ENCODE assay signal across 26 cellular contexts in the genomic region with DNA sequence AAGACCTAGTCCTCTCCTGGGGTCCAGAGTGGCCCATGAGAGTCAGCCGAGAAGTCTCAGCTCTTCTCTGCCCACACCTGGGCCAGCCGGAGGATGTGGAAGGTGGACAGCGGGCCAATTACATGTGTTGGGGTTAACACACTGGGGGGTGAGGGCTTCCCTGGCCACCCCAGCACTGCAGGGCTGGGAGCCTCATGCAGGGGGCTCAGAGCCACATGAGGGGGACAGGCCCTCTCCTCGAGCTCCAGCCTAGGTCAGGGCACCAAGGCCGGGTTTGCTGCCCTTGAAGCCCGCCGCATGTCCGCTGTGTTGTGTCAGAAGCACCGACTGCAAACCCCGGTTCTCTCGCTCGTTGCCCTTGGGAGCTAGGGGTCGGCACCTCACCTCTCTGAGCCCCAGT. TPM values are rescaled to one million over a fixed set of nuclear protein-coding genes. Genes with fewer than 3 reads are reported as not detected.
DNase-seq lines count a peak whose midpoint lies in the region; ATAC-seq, FAIRE-seq and TF ChIP-seq lines count a peak whose summit lies in the region.
"Had no signal": no experiment of that assay in that cellular context is flagged by ENCODE, and none has a peak within 500 bp of the region (broad histone marks: within the 10 kb centered on the region; RNA-seq: fewer than 3 reads in every experiment).

No MANE protein-coding gene starts in this region.

- H2BK15ac ChIP-seq in neuronal stem cell (ENCODE audit: low read length) = peak overlapping the region; percentile 60

- H4K8ac ChIP-seq in neuronal stem cell (ENCODE audit: low read depth, low read length) = no peak overlapping the region

- no peaks in the 10 kb centered on the region for H3K36me3 Mint-ChIP-seq in dendritic cell treated with granulocyte-macrophage colony-stimulating factor and Interleukin-4, amounts not matched to agents 40 ng/mL and 50 ng/mL, for 4 days (ENCODE audit: low read depth)
- no peaks in the 10 kb centered on the region for H3K36me3 Mint-ChIP-seq in stimulated activated effector memory CD8-positive, alpha-beta T cell treated with anti-CD3 and anti-CD28 coated beads, Interleukin-12 subunit alpha, Interleukin-12 subunit beta, amount 100 ng/mL, for 72 hours
- H3K36me3 Mint-ChIP-seq in activated CD4-positive, alpha-beta memory T cell treated with anti-CD3 and anti-CD28 coated beads for 36 hours = no peaks in the 10 kb centered on the region
- H3K36me3 Mint-ChIP-seq: CD14-positive monocyte; CD8-positive, alpha-beta memory T cell had no signal

- H3K27ac ChIP-seq in neuronal stem cell (replicated peaks; ENCODE audit: low read length) = no peak overlapping the region
- H3K27ac ChIP-seq: A549; BLaER1 treated with 17β-estradiol and CSF1 and Interleukin-3, amounts not matched to agents 10 nM and 100 nM had no signal

- peaks cover 63% of the 10 kb centered on the region for H3K27me3 Mint-ChIP-seq in dendritic cell treated with granulocyte-macrophage colony-stimulating factor and Interleukin-4, amounts not matched to agents 40 ng/mL and 50 ng/mL, for 4 days
- H3K27me3 Mint-ChIP-seq in activated CD4-positive, alpha-beta memory T cell treated with anti-CD3 and anti-CD28 coated beads for 36 hours = peaks cover 18% of the 10 kb centered on the region

- no peak overlapping the region for H3K4me2 ChIP-seq in neuronal stem cell (ENCODE audit: insufficient read depth, low read length, poor library complexity, severe bottlenecking)
- H3K4me2 ChIP-seq: A549; BLaER1 treated with 17β-estradiol and CSF1 and Interleukin-3, amounts not matched to agents 10 nM and 100 nM; GM23338 had no signal

- H3K27me3 ChIP-seq in H7 (ENCODE audit: control insufficient read depth, insufficient read depth, low read length) (no peaks in the 10 kb centered on the region), neuronal stem cell (ENCODE audit: control insufficient read depth in 3 of 3, insufficient read depth in 3 of 3, low read depth in 1 of 3, low read length in 3 of 3) (peaks cover 0 to 38% (median 2%) of the 10 kb centered on the region in 3 experiments)
- H3K27me3 ChIP-seq: BE2C had no signal

- H3K4ac ChIP-seq in neuronal stem cell (ENCODE audit: low read length) = no peak overlapping the region

- H2BK120ac ChIP-seq in neuronal stem cell (ENCODE audit: low read depth, low read length) = no peak overlapping the region

- H3K23ac ChIP-seq in neuronal stem cell (ENCODE audit: low read depth, low read length, poor library complexity) = peak overlapping the region; percentile 65

- H2AFZ ChIP-seq in neuronal stem cell (ENCODE audit: low read length) = no peak overlapping the region
- H2AFZ ChIP-seq: GM23338 had no signal

- H3K36me3 ChIP-seq in H7 (replicated peaks; ENCODE audit: control insufficient read depth, insufficient read depth, low read length) (no peaks in the 10 kb centered on the region), neuronal stem cell (replicated peaks in 1 of 2; ENCODE audit: control insufficient read depth in 2 of 2, insufficient read depth in 2 of 2, low read length in 2 of 2) (no peaks in the 10 kb centered on the region)
- H3K36me3 ChIP-seq: BE2C; BLaER1 treated with 17β-estradiol and CSF1 and Interleukin-3, amounts not matched to agents 10 nM and 100 nM had no signal

- TF ChIP-seq POLR2A in GM12891 (IDR thresholded peaks at IDR 0.05; ENCODE audit: low read depth, low read length) = no peak

- no peak overlapping the region for H4K91ac ChIP-seq in neuronal stem cell (ENCODE audit: low read depth, low read length, poor library complexity)

- H3K9me3 ChIP-seq in neuronal stem cell (replicated peaks in 1 of 2; ENCODE audit: control insufficient read depth in 2 of 2, insufficient read depth in 1 of 2, low read depth in 1 of 2, low read length in 2 of 2) = no peaks in the 10 kb centered on the region
- H3K9me3 ChIP-seq: A549; BE2C; BLaER1 treated with 17β-estradiol and CSF1 and Interleukin-3, amounts not matched to agents 10 nM and 100 nM had no signal

- CTCF ChIA-PET in activated CD4-positive, alpha-beta memory T cell treated with anti-CD3 and anti-CD28 coated beads for 36 hours (lab: Charles Lee) = interaction anchor here (1.1 to 1.9 kb wide), 3 partner anchors 156 to 222 kb away, joined by 4 to 6 read pairs (median 5); no protein-coding TSS in a partner anchor

- no peak overlapping the region for H3K4me3 Mint-ChIP-seq in dendritic cell treated with granulocyte-macrophage colony-stimulating factor and Interleukin-4, amounts not matched to agents 40 ng/mL and 50 ng/mL, for 4 days
- H3K4me3 Mint-ChIP-seq in stimulated activated effector memory CD8-positive, alpha-beta T cell treated with anti-CD3 and anti-CD28 coated beads, Interleukin-12 subunit alpha, Interleukin-12 subunit beta, amount 100 ng/mL, for 72 hours = no peak overlapping the region
- H3K4me3 Mint-ChIP-seq in activated CD4-positive, alpha-beta memory T cell treated with anti-CD3 and anti-CD28 coated beads for 36 hours = no peak overlapping the region
- H3K4me3 Mint-ChIP-seq: CD4-positive, alpha-beta T cell; GM23338 had no signal

- no peak overlapping the region for H3K4me3 ChIP-seq in H7 (ENCODE audit: insufficient read depth, low read depth, low read length)
- H3K4me3 ChIP-seq in neuronal stem cell (ENCODE audit: low read length in 2 of 2) = no peak overlapping the region
- H3K4me3 ChIP-seq: A549; BLaER1 treated with 17β-estradiol and CSF1 and Interleukin-3, amounts not matched to agents 10 nM and 100 nM; GM12878; GM23338 had no signal

- H3K18ac ChIP-seq in neuronal stem cell (ENCODE audit: low read length) = peak overlapping the region; percentile 39

- no peaks in the 10 kb centered on the region for H3K79me1 ChIP-seq in neuronal stem cell (ENCODE audit: low read depth, low read length)

- intact Hi-C loops in dendritic cell treated with granulocyte-macrophage colony-stimulating factor and Interleukin-4, amounts not matched to agents 40 ng/mL and 50 ng/mL, for 4 days (cut with micrococcal nuclease) = no loop called here
- intact Hi-C loops in activated CD4-positive, alpha-beta memory T cell treated with anti-CD3 and anti-CD28 coated beads for 36 hours (cut with micrococcal nuclease) = no loop called here

- ATAC-seq in stimulated activated effector memory CD8-positive, alpha-beta T cell treated with anti-CD3 and anti-CD28 coated beads, Interleukin-12 subunit alpha, Interleukin-12 subunit beta, amount 100 ng/mL, for 72 hours = peak; percentile 5
- ATAC-seq: GM12878, GM23338 had no signal

- no peak for FAIRE-seq in GM12891 (lab: Jason Lieb, UNC)
- FAIRE-seq: A549, D721Med, GM12878, GM18507, H54 had no signal

- H2BK5ac ChIP-seq in neuronal stem cell (ENCODE audit: low read length) = no peak overlapping the region

- no peak overlapping the region for H3K14ac ChIP-seq in neuronal stem cell (ENCODE audit: low read length)

- no peak overlapping the region for H3K9ac ChIP-seq in neuronal stem cell (ENCODE audit: low read depth, low read length, poor library complexity)
- H3K9ac ChIP-seq: BLaER1 treated with 17β-estradiol and CSF1 and Interleukin-3, amounts not matched to agents 10 nM and 100 nM had no signal

- WGBS in neuronal stem cell (ENCODE audit: extremely low coverage in 2 of 2, insufficient read length in 2 of 2, insufficient replicate concordance in 1 of 2), 2 donors = no CpG with 5 or more reads among the region's 13 CpGs

- H3K9me3 Mint-ChIP-seq in dendritic cell treated with granulocyte-macrophage colony-stimulating factor and Interleukin-4, amounts not matched to agents 40 ng/mL and 50 ng/mL, for 4 days = no peaks in the 10 kb centered on the region
- no peaks in the 10 kb centered on the region for H3K9me3 Mint-ChIP-seq in stimulated activated effector memory CD8-positive, alpha-beta T cell treated with anti-CD3 and anti-CD28 coated beads, Interleukin-12 subunit alpha, Interleukin-12 subunit beta, amount 100 ng/mL, for 72 hours
- no peaks in the 10 kb centered on the region for H3K9me3 Mint-ChIP-seq in activated CD4-positive, alpha-beta memory T cell treated with anti-CD3 and anti-CD28 coated beads for 36 hours
- H3K9me3 Mint-ChIP-seq: CD4-positive, alpha-beta T cell; CD8-positive, alpha-beta memory T cell; GM23338 had no signal

- H3K4me1 Mint-ChIP-seq in dendritic cell treated with granulocyte-macrophage colony-stimulating factor and Interleukin-4, amounts not matched to agents 40 ng/mL and 50 ng/mL, for 4 days (ENCODE audit: low read depth) = peaks cover 21% of the 10 kb centered on the region
- H3K4me1 Mint-ChIP-seq in stimulated activated effector memory CD8-positive, alpha-beta T cell treated with anti-CD3 and anti-CD28 coated beads, Interleukin-12 subunit alpha, Interleukin-12 subunit beta, amount 100 ng/mL, for 72 hours = no peaks in the 10 kb centered on the region
- H3K4me1 Mint-ChIP-seq in activated CD4-positive, alpha-beta memory T cell treated with anti-CD3 and anti-CD28 coated beads for 36 hours (ENCODE audit: low read depth) = no peaks in the 10 kb centered on the region
- H3K4me1 Mint-ChIP-seq: CD8-positive, alpha-beta memory T cell had no signal

- POLR2A ChIA-PET in activated CD4-positive, alpha-beta memory T cell treated with anti-CD3 and anti-CD28 coated beads for 36 hours (lab: Charles Lee) = no interaction called here

- peak overlapping the region; percentile 46 for H2BK12ac ChIP-seq in neuronal stem cell (ENCODE audit: low read length)

- H3K4me1 ChIP-seq in neuronal stem cell (ENCODE audit: control insufficient read depth in 2 of 2, insufficient read depth in 1 of 2, low read depth in 1 of 2, low read length in 2 of 2) = peaks cover 0 to 5% of the 10 kb centered on the region in 2 donors
- H3K4me1 ChIP-seq: A549 had no signal

- peak overlapping the region; percentile 79 for H2AK5ac ChIP-seq in neuronal stem cell (ENCODE audit: low read depth, low read length)

- H3K27ac Mint-ChIP-seq in dendritic cell treated with granulocyte-macrophage colony-stimulating factor and Interleukin-4, amounts not matched to agents 40 ng/mL and 50 ng/mL, for 4 days = peak overlapping the region; percentile 35
- H3K27ac Mint-ChIP-seq in stimulated activated effector memory CD8-positive, alpha-beta T cell treated with anti-CD3 and anti-CD28 coated beads, Interleukin-12 subunit alpha, Interleukin-12 subunit beta, amount 100 ng/mL, for 72 hours = no peak overlapping the region
- no peak overlapping the region for H3K27ac Mint-ChIP-seq in activated CD4-positive, alpha-beta memory T cell treated with anti-CD3 and anti-CD28 coated beads for 36 hours
- H3K27ac Mint-ChIP-seq: CD4-positive, alpha-beta T cell; GM23338 had no signal

- DNase-seq in H7 (peak; percentile 49), neuronal stem cell (ENCODE audit: low spot score) (no peak), kidney glomerular epithelial cell (lab: John Stamatoyannopoulos, UW) (no peak), GM12891 (ENCODE audit: insufficient read length, low spot score) (no peak)
- DNase-seq in stimulated activated effector memory CD8-positive, alpha-beta T cell treated with anti-CD3 and anti-CD28 coated beads, Interleukin-12 subunit alpha, Interleukin-12 subunit beta, amount 100 ng/mL, for 72 hours (ENCODE audit: low spot score in 2 of 2) = no peak
- DNase-seq in activated CD4-positive, alpha-beta memory T cell treated with anti-CD3 and anti-CD28 coated beads for 36 hours = no peak
- DNase-seq: 8988T; ACHN; AML-193; BE2C; CD4-positive, alpha-beta T cell; CD8-positive, alpha-beta memory T cell; DMS 273 treated with DMSO at 0.1 percent for 48 hours; DMS79; EL; GDM1; HCEC 1CT had no signal

RNA-seq across cellular contexts. Expression of gene LHX4, which starts 30.5 kb away (rescaled TPM):
- 1.1 and 2.7 TPM in 2 replicates for total RNA-seq in H7 (2014; rRNA removed; shearing (Covaris generic))
- 0.06 TPM for polyA plus RNA-seq in neuronal stem cell (2013, experiment 1 of 2)
- 0.08 TPM for polyA plus RNA-seq in neuronal stem cell (2013, experiment 2 of 2)
- total RNA-seq in activated CD4-positive, alpha-beta memory T cell treated with anti-CD3 and anti-CD28 coated beads for 36 hours = not detected
- 0.64 TPM for polyA plus RNA-seq in GM12891 (2012; ENCODE audit: low read depth, missing spikeins)
- total RNA-seq: CD8-positive, alpha-beta memory T cell; GM12878 had no signal
- polyA plus RNA-seq: CD14-positive monocyte had no signal
